20 cellular contexts compared by ENCODE assay signal in the genomic region with DNA sequence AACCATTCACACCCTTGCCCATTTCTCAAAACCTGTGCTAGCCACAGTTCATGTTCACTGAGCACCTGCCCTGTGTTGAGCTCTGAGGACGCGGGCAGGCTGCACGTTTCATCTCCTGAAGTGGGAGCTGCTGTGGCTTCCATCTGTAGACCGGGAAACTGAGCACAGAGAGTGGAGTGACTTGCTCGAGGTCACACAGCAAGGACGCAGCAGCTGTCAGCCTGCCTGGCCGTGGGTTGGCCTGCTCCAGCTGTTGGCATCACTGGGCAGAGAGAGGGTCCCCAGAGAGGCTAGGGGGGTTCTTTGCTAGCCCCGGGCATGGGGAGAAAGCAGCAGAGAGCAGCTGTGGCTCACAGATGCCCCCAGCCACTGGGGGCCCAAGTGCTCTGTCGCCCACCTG.
"Had no signal": no experiment of that assay in that cellular context is flagged by ENCODE, and none has a peak within 500 bp of the region (broad histone marks: within the 10 kb centered on the region; RNA-seq: fewer than 3 reads in every experiment).

No MANE protein-coding gene starts in this region.

- ATAC-seq: stimulated activated effector memory CD8-positive, alpha-beta T cell treated with anti-CD3 and anti-CD28 coated beads, Interleukin-12 subunit alpha, Interleukin-12 subunit beta, amount 100 ng/mL, for 72 hours; T-helper 17 cell; upper lobe of right lung had no signal

- H3K36me3 ChIP-seq: left ventricle myocardium inferior, sigmoid colon, upper lobe of right lung, WERI-Rb-1 had no signal

- DNase-seq: activated CD4-positive, alpha-beta T cell treated with anti-CD3 and anti-CD28 coated beads for 1 hour; activated CD4-positive, alpha-beta T cell treated with anti-CD3 and anti-CD28 coated beads, Interleukin-2, amount 50 U/mL, for 4 hours; activated naive CD8-positive, alpha-beta T cell treated with anti-CD3 and anti-CD28 coated beads for 36 hours; amniotic stem cell; dorsolateral prefrontal cortex; foreskin melanocyte; glutamatergic neuron; kidney glomerular epithelial cell; left ventricle myocardium inferior; mammary epithelial cell; naive B cell; sigmoid colon; stimulated activated CD4-positive, alpha-beta T cell treated with anti-CD3 and anti-CD28 coated beads, Interleukin-4, amount 100 ng/mL, for 24 hours; T-helper 17 cell; upper lobe of right lung; WERI-Rb-1 had no signal

- H3K36me3 Mint-ChIP-seq: naive B cell had no signal

- H3K9me3 ChIP-seq: left ventricle myocardium inferior, sigmoid colon, upper lobe of right lung had no signal

- H3K9me3 Mint-ChIP-seq: activated naive CD8-positive, alpha-beta T cell treated with anti-CD3 and anti-CD28 coated beads for 36 hours; activated T-helper 1 cell treated with anti-CD3 and anti-CD28 coated beads, Interleukin-12 subunit alpha, Interleukin-12 subunit beta, Interleukin-2, Interleukin-4 antibody, amounts not matched to agents 30 ng/mL and 10 ng/mL and 1 ng/mL, durations not matched to agents 14 hours and 24 hours and 36 hours; endodermal cell; naive B cell; stimulated activated effector memory CD8-positive, alpha-beta T cell treated with anti-CD3 and anti-CD28 coated beads, Interleukin-12 subunit alpha, Interleukin-12 subunit beta, amount 100 ng/mL, for 72 hours had no signal

- H3K4me3 ChIP-seq: dorsolateral prefrontal cortex, left ventricle myocardium inferior, sigmoid colon, upper lobe of right lung had no signal

- H2AFZ ChIP-seq: parathyroid adenoma had no signal

- H3K27ac Mint-ChIP-seq: activated naive CD8-positive, alpha-beta T cell treated with anti-CD3 and anti-CD28 coated beads for 36 hours; activated T-helper 1 cell treated with anti-CD3 and anti-CD28 coated beads, Interleukin-12 subunit alpha, Interleukin-12 subunit beta, Interleukin-2, Interleukin-4 antibody, amounts not matched to agents 30 ng/mL and 10 ng/mL and 1 ng/mL, durations not matched to agents 14 hours and 24 hours and 36 hours; endodermal cell; stimulated activated effector memory CD8-positive, alpha-beta T cell treated with anti-CD3 and anti-CD28 coated beads, Interleukin-12 subunit alpha, Interleukin-12 subunit beta, amount 100 ng/mL, for 72 hours; T-helper 17 cell had no signal

- H3K27me3 ChIP-seq: upper lobe of right lung had no signal

- H3K9ac ChIP-seq: parathyroid adenoma had no signal

- H3K27ac ChIP-seq: dorsolateral prefrontal cortex, left ventricle myocardium inferior, parathyroid adenoma, sigmoid colon, upper lobe of right lung, WERI-Rb-1 had no signal

- H3K27me3 Mint-ChIP-seq: activated naive CD8-positive, alpha-beta T cell treated with anti-CD3 and anti-CD28 coated beads for 36 hours; naive B cell; T-helper 17 cell had no signal

- H3K4me1 ChIP-seq: sigmoid colon, upper lobe of right lung had no signal

- H3K4me3 Mint-ChIP-seq: activated naive CD8-positive, alpha-beta T cell treated with anti-CD3 and anti-CD28 coated beads for 36 hours; activated T-helper 1 cell treated with anti-CD3 and anti-CD28 coated beads, Interleukin-12 subunit alpha, Interleukin-12 subunit beta, Interleukin-2, Interleukin-4 antibody, amounts not matched to agents 30 ng/mL and 10 ng/mL and 1 ng/mL, durations not matched to agents 14 hours and 24 hours and 36 hours; endodermal cell; naive B cell; stimulated activated effector memory CD8-positive, alpha-beta T cell treated with anti-CD3 and anti-CD28 coated beads, Interleukin-12 subunit alpha, Interleukin-12 subunit beta, amount 100 ng/mL, for 72 hours; T-helper 17 cell had no signal
